29 cellular contexts compared by ENCODE assay signal in the genomic region with DNA sequence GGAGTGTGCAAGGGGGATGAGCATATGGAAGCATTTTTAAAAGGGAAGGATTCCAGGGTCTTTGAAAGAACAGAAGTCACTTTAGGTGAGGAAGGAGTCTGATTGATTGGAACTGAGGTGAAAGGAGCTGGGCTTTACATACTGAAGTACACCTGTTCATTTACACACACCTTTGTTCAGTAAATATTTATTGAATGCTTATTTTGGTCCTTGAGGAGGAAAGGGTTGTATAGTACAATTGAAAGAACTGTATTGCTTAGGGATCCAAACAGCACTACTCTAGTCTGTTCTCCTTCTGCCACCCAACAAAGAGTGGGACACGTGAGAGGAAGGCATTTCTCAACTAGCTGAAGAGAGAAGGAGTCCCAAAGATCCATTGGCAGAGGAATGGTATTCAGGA.
"Had no signal": no experiment of that assay in that cellular context is flagged by ENCODE, and none has a peak within 500 bp of the region (broad histone marks: within the 10 kb centered on the region; RNA-seq: fewer than 3 reads in every experiment).

No MANE protein-coding gene starts in this region.

- H3K9me3 ChIP-seq: lower lobe of right lung, neutrophil, right atrium auricular region, right lobe of liver, stomach, suprapubic skin, thoracic aorta, tibial artery, upper lobe of right lung had no signal

- H3K4me3 Mint-ChIP-seq: naive thymus-derived CD8-positive, alpha-beta T cell; nephron; neural progenitor cell; stimulated activated naive B cell treated with anti-CD40 and anti-IgM and Interleukin-4, amounts not matched to agents 10 μg/mL and 1 μg/mL and 100 μg/mL, for 72 hours had no signal

- FAIRE-seq: keratinocyte, urothelium cell line had no signal

- H3K4me3 ChIP-seq: lower lobe of right lung, neural progenitor cell, right atrium auricular region, right lobe of liver, smooth muscle cell, stomach, suprapubic skin, thoracic aorta, tibial artery, upper lobe of right lung had no signal

- DNase-seq: hippocampal formation; kidney glomerular epithelial cell; left cardiac atrium; lower lobe of right lung; mammary epithelial cell; mesenchymal stem cell; naive thymus-derived CD8-positive, alpha-beta T cell; occipital lobe; right lobe of liver; stimulated activated CD4-positive, alpha-beta T cell treated with anti-CD3 and anti-CD28 coated beads, Interleukin-1b, Interleukin-23, amount 100 ng/mL, for 48 hours; stimulated activated CD4-positive, alpha-beta T cell treated with anti-CD3 and anti-CD28 coated beads, Interleukin-2, amount 100 ng/mL, for 48 hours; stimulated activated CD4-positive, alpha-beta T cell treated with anti-CD3 and anti-CD28 coated beads, Interleukin-4, amount 100 ng/mL, for 4 hours; stimulated activated CD8-positive, alpha-beta memory T cell treated with anti-CD3 and anti-CD28 coated beads, Interleukin-4, amount 100 ng/mL, for 48 hours; stimulated activated naive B cell treated with anti-CD40 and anti-IgM and Interleukin-4, amounts not matched to agents 10 μg/mL and 1 μg/mL and 100 μg/mL, for 72 hours; stimulated activated naive CD8-positive, alpha-beta T cell treated with anti-CD3 and anti-CD28 coated beads, Interleukin-15, Interleukin-2, amounts not matched to agents 100 U/mL and 50 U/mL, for 24 hours; stomach; tibial artery; upper lobe of right lung had no signal

- ATAC-seq: left lobe of liver; lower lobe of right lung; naive thymus-derived CD8-positive, alpha-beta T cell; right lobe of liver; stimulated activated naive B cell treated with anti-CD40 and anti-IgM and Interleukin-4, amounts not matched to agents 10 μg/mL and 1 μg/mL and 100 μg/mL, for 72 hours; stimulated activated naive CD8-positive, alpha-beta T cell treated with anti-CD3 and anti-CD28 coated beads, Interleukin-15, Interleukin-2, amounts not matched to agents 100 U/mL and 50 U/mL, for 24 hours; upper lobe of right lung had no signal

- H3K4me2 ChIP-seq: neural progenitor cell, smooth muscle cell had no signal

- H2AFZ ChIP-seq: neural progenitor cell had no signal

- H3K27me3 Mint-ChIP-seq: naive thymus-derived CD8-positive, alpha-beta T cell; progenitor cell of endocrine pancreas; stimulated activated naive B cell treated with anti-CD40 and anti-IgM and Interleukin-4, amounts not matched to agents 10 μg/mL and 1 μg/mL and 100 μg/mL, for 72 hours had no signal

- H3K9me3 Mint-ChIP-seq: naive thymus-derived CD8-positive, alpha-beta T cell; nephron; neural progenitor cell; stimulated activated naive B cell treated with anti-CD40 and anti-IgM and Interleukin-4, amounts not matched to agents 10 μg/mL and 1 μg/mL and 100 μg/mL, for 72 hours had no signal

- H3K4me1 ChIP-seq: lower lobe of right lung, neural progenitor cell, right atrium auricular region, right lobe of liver, stomach, suprapubic skin, tibial artery, upper lobe of right lung had no signal

- H3K36me3 ChIP-seq: neural progenitor cell had no signal

- H3K27me3 ChIP-seq: neural progenitor cell, neutrophil, right atrium auricular region, right lobe of liver, stomach, suprapubic skin, tibial artery, upper lobe of right lung had no signal

- H3K4me1 Mint-ChIP-seq: nephron; neural progenitor cell; stimulated activated naive B cell treated with anti-CD40 and anti-IgM and Interleukin-4, amounts not matched to agents 10 μg/mL and 1 μg/mL and 100 μg/mL, for 72 hours had no signal

- H3K9ac ChIP-seq: neural progenitor cell had no signal

- H3K27ac Mint-ChIP-seq: nephron; neural progenitor cell; progenitor cell of endocrine pancreas; stimulated activated naive B cell treated with anti-CD40 and anti-IgM and Interleukin-4, amounts not matched to agents 10 μg/mL and 1 μg/mL and 100 μg/mL, for 72 hours had no signal

- H3K27ac ChIP-seq: lower lobe of right lung, neural progenitor cell, neutrophil, right atrium auricular region, right lobe of liver, stomach, suprapubic skin, thoracic aorta, tibial artery, upper lobe of right lung had no signal
